1 cellular context compared by ENCODE assay signal in the genomic region with DNA sequence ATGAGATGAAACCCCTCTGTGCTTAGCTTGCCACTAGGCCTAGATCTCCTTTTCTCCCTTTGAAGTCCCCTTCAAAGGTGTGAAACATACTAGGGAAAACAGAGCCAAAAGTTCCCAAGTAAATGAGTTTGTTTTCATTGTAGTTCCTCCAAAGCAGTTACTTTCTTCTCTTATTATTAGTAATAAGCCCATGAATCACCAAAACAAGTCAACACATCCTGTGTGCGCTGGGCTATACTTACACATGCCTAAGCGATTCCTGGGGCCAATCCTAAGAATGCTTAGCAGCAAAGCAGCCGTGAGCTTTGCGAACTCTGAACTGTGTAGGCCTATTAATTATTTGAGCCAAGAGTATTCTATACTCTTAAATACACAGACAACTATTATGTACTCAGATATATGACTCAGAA.
TF ChIP-seq lines count a peak whose summit lies in the region.

No MANE protein-coding gene starts in this region.

TF ChIP-seq in IMR-90, 13 proteins besides CTCF, POLR2A, EP300 and RAD21:
- TF ChIP-seq BHLHE40 (IDR thresholded peaks at IDR 0.05; ENCODE audit: low read depth, low read length) (no peak), FOS (IDR thresholded peaks at IDR 0.05; ENCODE audit: low read depth, low read length) (peak; percentile 32; the same call in 1 of the 2 replicates)
